In the genomic region with DNA sequence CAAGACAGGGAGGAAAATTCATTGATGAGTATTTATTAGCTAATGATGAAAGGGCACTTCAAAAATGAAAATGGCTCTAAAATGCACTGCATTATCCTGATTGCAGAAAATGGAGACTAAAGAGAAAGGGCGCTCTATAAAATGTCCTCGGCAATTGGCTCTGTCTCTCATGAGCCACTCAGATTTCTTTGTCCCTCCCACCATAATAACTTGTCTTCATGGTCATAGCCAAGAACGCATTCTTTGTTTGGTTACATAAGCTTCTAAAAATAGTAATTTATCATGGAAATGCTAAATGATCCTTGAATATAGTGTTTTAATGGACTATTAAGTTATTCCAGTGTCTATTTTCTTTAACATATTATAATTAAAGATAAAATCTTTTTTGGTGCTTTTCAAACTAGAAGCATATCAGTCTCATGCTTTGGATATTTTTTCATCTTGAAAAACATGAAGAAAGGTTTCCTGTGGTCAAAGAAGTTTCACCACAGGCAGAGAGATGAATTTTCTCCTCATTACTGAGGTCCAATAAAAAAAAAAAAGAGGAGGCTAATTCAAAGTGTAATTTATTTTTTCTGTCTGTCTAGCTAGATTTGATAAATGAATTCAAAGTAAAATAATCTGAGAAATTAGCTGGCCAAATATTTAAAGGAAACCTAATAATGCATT, we compare ENCODE assay signal across 21 cellular contexts.
DNase-seq lines count a peak whose midpoint lies in the region; ATAC-seq and TF ChIP-seq lines count a peak whose summit lies in the region.
"Had no signal": no experiment of that assay in that cellular context is flagged by ENCODE, and none has a peak within 500 bp of the region (broad histone marks: within the 10 kb centered on the region; RNA-seq: fewer than 3 reads in every experiment).

No MANE protein-coding gene starts in this region.

- H3K27ac Mint-ChIP-seq in progenitor cell of endocrine pancreas (peak overlapping the region; percentile 17), Caco-2 (ENCODE audit: unreplicated experiment) (no peak overlapping the region)
- H3K27ac Mint-ChIP-seq: activated CD4-positive, alpha-beta T cell treated with anti-CD3 and anti-CD28 coated beads, Interleukin-2, amount 10 ng/mL, durations not matched to agents 24 days and 14 days; activated CD8-positive, alpha-beta memory T cell treated with anti-CD3 and anti-CD28 coated beads, Interleukin-2, amount 10 ng/mL, durations not matched to agents 7 days and 5 days; activated naive CD4-positive, alpha-beta T cell treated with anti-CD3 and anti-CD28 coated beads, Interleukin-2, amount 10 ng/mL, durations not matched to agents 7 days and 5 days; CD4-positive, alpha-beta memory T cell; natural killer cell had no signal

- H3K36me3 Mint-ChIP-seq in progenitor cell of endocrine pancreas (ENCODE audit: insufficient read depth) (peaks cover 2% of the 10 kb centered on the region), Caco-2 (ENCODE audit: insufficient read depth, unreplicated experiment) (no peaks in the 10 kb centered on the region)
- H3K36me3 Mint-ChIP-seq: activated CD8-positive, alpha-beta memory T cell treated with anti-CD3 and anti-CD28 coated beads, Interleukin-2, amount 10 ng/mL, durations not matched to agents 7 days and 5 days; activated naive CD4-positive, alpha-beta T cell treated with anti-CD3 and anti-CD28 coated beads, Interleukin-2, amount 10 ng/mL, durations not matched to agents 7 days and 5 days; CD4-positive, alpha-beta memory T cell had no signal

- WGBS in heart right ventricle, 2 donors: 28 to 34% methylated on average over 3 of the region's 3 CpGs

- no peaks in the 10 kb centered on the region for H3K36me3 ChIP-seq in BJ (ENCODE audit: control insufficient read depth, insufficient read depth, low read length)
- H3K36me3 ChIP-seq in heart right ventricle: no peaks in the 10 kb centered on the region
- H3K36me3 ChIP-seq in Caco-2 (ENCODE audit: control insufficient read depth, insufficient read depth, low read length): no peaks in the 10 kb centered on the region

- H3K9me3 ChIP-seq in heart right ventricle (peaks cover 0 to 16% (median 0%) of the 10 kb centered on the region in 11 donors), Caco-2 (peaks cover 8% of the 10 kb centered on the region; the same call in 1 of the 2 replicates)

- peaks cover 6% of the 10 kb centered on the region for H3K4me1 Mint-ChIP-seq in progenitor cell of endocrine pancreas (ENCODE audit: low read depth)
- no peaks in the 10 kb centered on the region for H3K4me1 Mint-ChIP-seq in Caco-2 (ENCODE audit: low read depth, unreplicated experiment)
- H3K4me1 Mint-ChIP-seq: activated CD4-positive, alpha-beta T cell treated with anti-CD3 and anti-CD28 coated beads, Interleukin-2, amount 10 ng/mL, durations not matched to agents 24 days and 14 days; activated CD8-positive, alpha-beta memory T cell treated with anti-CD3 and anti-CD28 coated beads, Interleukin-2, amount 10 ng/mL, durations not matched to agents 7 days and 5 days; activated naive CD4-positive, alpha-beta T cell treated with anti-CD3 and anti-CD28 coated beads, Interleukin-2, amount 10 ng/mL, durations not matched to agents 7 days and 5 days; CD4-positive, alpha-beta memory T cell; natural killer cell had no signal

- CTCF ChIA-PET in BJ (lab: Yijun Ruan, JAX) (no interaction called here), Caco-2 (lab: Charles Lee) (interaction anchor here (0.6 kb wide), 1 partner anchor 121 kb away, joined by 3 read pairs; no protein-coding TSS in a partner anchor)

- intact Hi-C loops in heart right ventricle (cut with DNase I): no loop called here
- intact Hi-C loops in Caco-2 (cut with micrococcal nuclease; ENCODE audit: unreplicated experiment): no loop called here

- no peak for TF ChIP-seq CTCF in BJ (IDR thresholded peaks at IDR 0.05; ENCODE audit: insufficient read depth, low read depth, low read length)
- no peak for TF ChIP-seq CTCF in heart right ventricle (IDR thresholded peaks at IDR 0.05)
- no peak for TF ChIP-seq CTCF in progenitor cell of endocrine pancreas (IDR thresholded peaks at IDR 0.05; ENCODE audit: unreplicated experiment)
- no peak for TF ChIP-seq CTCF in Caco-2 (IDR thresholded peaks at IDR 0.05; ENCODE audit: insufficient read depth in 1 of 2, low read depth in 1 of 2, low read length in 1 of 2, severe bottlenecking in 1 of 2, unreplicated experiment in 1 of 2)

- no TSS peak for BruUV-seq in Caco-2 (replicated peaks; lab: Mats Ljungman, UMichigan)

- POLR2A ChIA-PET in BJ (lab: Charles Lee): no interaction called here
- POLR2A ChIA-PET in Caco-2 (lab: Charles Lee): no interaction called here

- DNase-seq in BJ (ENCODE audit: low read depth): peak; percentile 26
- DNase-seq in NCI-H2227 treated with DMSO at 0.1 percent for 48 hours (lab: John Stamatoyannopoulos, UW): peak; percentile 60
- no peak for DNase-seq in heart right ventricle
- no peak for DNase-seq in progenitor cell of endocrine pancreas (ENCODE audit: low spot score, unreplicated experiment)
- DNase-seq in NCI-H1092 (lab: John Stamatoyannopoulos, UW): no peak
- no peak for DNase-seq in Caco-2
- DNase-seq in NCI-H526 treated with DMSO at 0.1 percent for 48 hours (lab: John Stamatoyannopoulos, UW): no peak
- DNase-seq: activated CD4-positive, alpha-beta T cell treated with anti-CD3 and anti-CD28 coated beads, Interleukin-2, amount 10 ng/mL, durations not matched to agents 24 days and 14 days; activated CD8-positive, alpha-beta memory T cell treated with anti-CD3 and anti-CD28 coated beads, Interleukin-2, amount 10 ng/mL, durations not matched to agents 7 days and 5 days; activated naive CD4-positive, alpha-beta T cell treated with anti-CD3 and anti-CD28 coated beads, Interleukin-2, amount 10 ng/mL, durations not matched to agents 7 days and 5 days; anterior cingulate cortex; CD4-positive, alpha-beta memory T cell; cerebellar nuclear complex; DMS53; natural killer cell; NCI-H1048; NCI-H187 treated with DMSO at 0.1 percent for 48 hours; NCI-H446 treated with DMSO at 0.1 percent for 48 hours; T-helper 2 cell had no signal

- H3K4me3 Mint-ChIP-seq in progenitor cell of endocrine pancreas (ENCODE audit: low read depth): no peak overlapping the region
- no peak overlapping the region for H3K4me3 Mint-ChIP-seq in Caco-2 (ENCODE audit: unreplicated experiment)
- H3K4me3 Mint-ChIP-seq: activated CD4-positive, alpha-beta T cell treated with anti-CD3 and anti-CD28 coated beads, Interleukin-2, amount 10 ng/mL, durations not matched to agents 24 days and 14 days; activated CD8-positive, alpha-beta memory T cell treated with anti-CD3 and anti-CD28 coated beads, Interleukin-2, amount 10 ng/mL, durations not matched to agents 7 days and 5 days; activated naive CD4-positive, alpha-beta T cell treated with anti-CD3 and anti-CD28 coated beads, Interleukin-2, amount 10 ng/mL, durations not matched to agents 7 days and 5 days; CD4-positive, alpha-beta memory T cell; natural killer cell had no signal

- H3K4me1 ChIP-seq in heart right ventricle: peaks cover 0 to 19% (median 8%) of the 10 kb centered on the region in 9 donors
- H3K4me1 ChIP-seq in Caco-2: no peaks in the 10 kb centered on the region

- H3K4me3 ChIP-seq in BJ (ENCODE audit: low read depth, low read length): no peak overlapping the region
- no peak overlapping the region for H3K4me3 ChIP-seq in heart right ventricle
- no peak overlapping the region for H3K4me3 ChIP-seq in Caco-2 (ENCODE audit: low read depth, low read length)

- H3K27me3 ChIP-seq in BJ (ENCODE audit: control insufficient read depth, insufficient read depth, low read length): peaks cover 2% of the 10 kb centered on the region; the same call in 1 of the 2 replicates
- no peaks in the 10 kb centered on the region for H3K27me3 ChIP-seq in heart right ventricle
- H3K27me3 ChIP-seq in Caco-2 (replicated peaks; ENCODE audit: control insufficient read depth, insufficient read depth, low read length): no peaks in the 10 kb centered on the region; the same call in 1 of the 2 replicates

- peak overlapping the region in 9 of 10 donors; percentile 12 to 63 (median 35) for H3K27ac ChIP-seq in heart right ventricle
- H3K27ac ChIP-seq: VCaP had no signal

- H3K27me3 Mint-ChIP-seq in progenitor cell of endocrine pancreas (no peaks in the 10 kb centered on the region), Caco-2 (ENCODE audit: insufficient read depth, unreplicated experiment) (peaks cover 6% of the 10 kb centered on the region)
- H3K27me3 Mint-ChIP-seq: activated CD4-positive, alpha-beta T cell treated with anti-CD3 and anti-CD28 coated beads, Interleukin-2, amount 10 ng/mL, durations not matched to agents 24 days and 14 days; activated CD8-positive, alpha-beta memory T cell treated with anti-CD3 and anti-CD28 coated beads, Interleukin-2, amount 10 ng/mL, durations not matched to agents 7 days and 5 days; activated naive CD4-positive, alpha-beta T cell treated with anti-CD3 and anti-CD28 coated beads, Interleukin-2, amount 10 ng/mL, durations not matched to agents 7 days and 5 days; CD4-positive, alpha-beta memory T cell had no signal

- ATAC-seq in heart right ventricle (peak in 7 of 8 donors; percentile 74 to 86 (median 83)), HG02852 (IDR thresholded peaks at IDR 0.05; ENCODE audit: unreplicated experiment) (no peak)
- ATAC-seq: activated CD8-positive, alpha-beta memory T cell treated with anti-CD3 and anti-CD28 coated beads, Interleukin-2, amount 10 ng/mL, durations not matched to agents 7 days and 5 days; natural killer cell had no signal

- peaks cover 16% of the 10 kb centered on the region for H3K9me3 Mint-ChIP-seq in progenitor cell of endocrine pancreas (ENCODE audit: low read depth)
- H3K9me3 Mint-ChIP-seq in Caco-2 (ENCODE audit: unreplicated experiment): no peaks in the 10 kb centered on the region

Comparison
In these comparisons a context has a peak if more than half of its experiments do, and no peak if none do; other contexts are left out.
1. DNase-seq: peak in BJ (single experiment) and NCI-H2227 treated with DMSO at 0.1 percent for 48 hours (single experiment); none in heart right ventricle (0 of 2), progenitor cell of endocrine pancreas (single experiment), NCI-H1092 (single experiment), Caco-2 (0 of 2) and NCI-H526 treated with DMSO at 0.1 percent for 48 hours (single experiment).